1 cellular context compared by ENCODE assay signal in the genomic region with DNA sequence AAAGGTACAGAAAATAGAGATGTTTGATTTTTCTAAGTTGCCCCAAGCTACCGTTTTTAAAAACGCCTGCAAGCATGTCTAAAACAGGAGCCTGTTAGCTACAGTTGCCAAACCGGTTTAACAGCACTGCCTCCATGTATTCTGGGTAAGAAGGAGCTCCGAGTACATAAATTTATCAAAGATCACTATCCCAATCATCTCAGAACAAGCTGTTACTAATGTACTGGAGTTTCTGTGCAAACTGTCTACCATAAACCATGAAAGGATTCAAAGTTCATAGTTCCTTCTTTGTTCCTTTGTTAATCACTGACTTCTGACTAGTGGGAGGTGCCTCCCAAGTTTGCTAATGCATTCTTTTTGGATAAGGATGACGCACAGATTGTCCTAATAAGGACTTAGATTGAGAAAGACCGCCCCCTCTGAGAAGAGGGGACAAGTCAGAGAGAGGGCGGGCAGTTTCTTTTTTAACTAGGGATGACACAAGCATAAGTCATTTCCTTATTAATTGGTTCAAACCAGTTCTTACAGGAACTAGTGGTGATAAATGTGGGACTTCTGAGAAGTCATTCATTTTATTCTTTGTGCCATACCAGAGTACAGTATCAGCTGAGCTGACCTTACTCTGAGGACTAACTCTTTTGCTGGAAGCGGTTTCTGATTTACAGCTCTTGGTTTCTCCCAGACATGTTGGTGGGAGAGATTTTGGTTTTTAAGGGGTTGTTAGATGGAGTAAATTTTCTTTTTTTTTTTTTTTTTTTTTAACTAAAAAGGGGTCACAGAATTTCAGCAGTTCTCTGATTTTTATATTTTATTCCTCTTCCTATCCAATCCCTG.
A peak's percentile ranks its signal among the peaks of the same experiment; 100 is the strongest.
TF ChIP-seq lines count a peak whose summit lies in the region.

No MANE protein-coding gene starts in this region.

TF ChIP-seq in HepG2, 621 proteins besides CTCF, POLR2A, EP300 and RAD21 (continued from another document and continues in another):
- TF ChIP-seq ATF7 (IDR thresholded peaks at IDR 0.05) = peak; percentile 82
- TF ChIP-seq ATF7 (CRISPR knock-in tag; IDR thresholded peaks at IDR 0.05) = peak; percentile 64; the same call in 1 of the 2 replicates
- TF ChIP-seq ZSCAN21 (CRISPR knock-in tag; IDR thresholded peaks at IDR 0.05; ENCODE audit: borderline replicate concordance) = 0 out of 2 replicates have a peak, but pooled peaks have one; percentile 16
- TF ChIP-seq PHF21A (CRISPR knock-in tag; IDR thresholded peaks at IDR 0.05) = peak; percentile 92
- TF ChIP-seq, protein P1, sequence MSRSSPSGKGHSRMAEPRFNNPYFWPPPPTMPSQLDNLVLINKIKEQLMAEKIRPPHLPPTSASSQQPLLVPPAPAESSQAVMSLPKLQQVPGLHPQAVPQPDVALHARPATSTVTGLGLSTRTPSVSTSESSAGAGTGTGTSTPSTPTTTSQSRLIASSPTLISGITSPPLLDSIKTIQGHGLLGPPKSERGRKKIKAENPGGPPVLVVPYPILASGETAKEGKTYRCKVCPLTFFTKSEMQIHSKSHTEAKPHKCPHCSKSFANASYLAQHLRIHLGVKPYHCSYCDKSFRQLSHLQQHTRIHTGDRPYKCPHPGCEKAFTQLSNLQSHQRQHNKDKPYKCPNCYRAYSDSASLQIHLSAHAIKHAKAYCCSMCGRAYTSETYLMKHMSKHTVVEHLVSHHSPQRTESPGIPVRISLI (CRISPR knock-in tag; IDR thresholded peaks at IDR 0.05; ENCODE audit: borderline replicate concordance) = peak; percentile 73; the same call in 1 of the 2 replicates
- TF ChIP-seq ZNF143 (CRISPR knock-in tag; IDR thresholded peaks at IDR 0.05) = peak; percentile 67; the same call in 1 of the 2 replicates
- no peak for TF ChIP-seq ZBTB40 (IDR thresholded peaks at IDR 0.05)
- no peak; the same call in 1 of the 2 replicates for TF ChIP-seq ZBTB40 (CRISPR knock-in tag; IDR thresholded peaks at IDR 0.05)
- peak; percentile 97 for TF ChIP-seq SAP130 (CRISPR knock-in tag; IDR thresholded peaks at IDR 0.05; ENCODE audit: low read depth)
- TF ChIP-seq ZSCAN31 (CRISPR knock-in tag; IDR thresholded peaks at IDR 0.05; ENCODE audit: low read depth) = 0 out of 2 replicates have a peak, but pooled peaks have one; percentile 42
- no peak for TF ChIP-seq ZNF83 (CRISPR knock-in tag; IDR thresholded peaks at IDR 0.05; ENCODE audit: borderline replicate concordance)
- TF ChIP-seq MEF2D (CRISPR knock-in tag; IDR thresholded peaks at IDR 0.05) = peak; percentile 86
- TF ChIP-seq HOXD1 (CRISPR knock-in tag; IDR thresholded peaks at IDR 0.05) = peak; percentile 76
- peak; percentile 84 for TF ChIP-seq TFDP2 (CRISPR knock-in tag; IDR thresholded peaks at IDR 0.05)
- TF ChIP-seq ZNF121 (CRISPR knock-in tag; IDR thresholded peaks at IDR 0.05) = 0 out of 2 replicates have a peak, but pooled peaks have one; percentile 17
- peak; percentile 96; the same call in 1 of the 2 replicates for TF ChIP-seq ZNF792 (CRISPR knock-in tag; IDR thresholded peaks at IDR 0.05)
- 0 out of 2 replicates have a peak, but pooled peaks have one; percentile 73 for TF ChIP-seq ZNF20 (CRISPR knock-in tag; IDR thresholded peaks at IDR 0.05)
- peak; percentile 47 for TF ChIP-seq CBX1 (IDR thresholded peaks at IDR 0.05; ENCODE audit: low read depth)
- peak; percentile 96 for TF ChIP-seq HNF4A (CRISPR knock-in tag; IDR thresholded peaks at IDR 0.05)
- TF ChIP-seq, protein P2, sequence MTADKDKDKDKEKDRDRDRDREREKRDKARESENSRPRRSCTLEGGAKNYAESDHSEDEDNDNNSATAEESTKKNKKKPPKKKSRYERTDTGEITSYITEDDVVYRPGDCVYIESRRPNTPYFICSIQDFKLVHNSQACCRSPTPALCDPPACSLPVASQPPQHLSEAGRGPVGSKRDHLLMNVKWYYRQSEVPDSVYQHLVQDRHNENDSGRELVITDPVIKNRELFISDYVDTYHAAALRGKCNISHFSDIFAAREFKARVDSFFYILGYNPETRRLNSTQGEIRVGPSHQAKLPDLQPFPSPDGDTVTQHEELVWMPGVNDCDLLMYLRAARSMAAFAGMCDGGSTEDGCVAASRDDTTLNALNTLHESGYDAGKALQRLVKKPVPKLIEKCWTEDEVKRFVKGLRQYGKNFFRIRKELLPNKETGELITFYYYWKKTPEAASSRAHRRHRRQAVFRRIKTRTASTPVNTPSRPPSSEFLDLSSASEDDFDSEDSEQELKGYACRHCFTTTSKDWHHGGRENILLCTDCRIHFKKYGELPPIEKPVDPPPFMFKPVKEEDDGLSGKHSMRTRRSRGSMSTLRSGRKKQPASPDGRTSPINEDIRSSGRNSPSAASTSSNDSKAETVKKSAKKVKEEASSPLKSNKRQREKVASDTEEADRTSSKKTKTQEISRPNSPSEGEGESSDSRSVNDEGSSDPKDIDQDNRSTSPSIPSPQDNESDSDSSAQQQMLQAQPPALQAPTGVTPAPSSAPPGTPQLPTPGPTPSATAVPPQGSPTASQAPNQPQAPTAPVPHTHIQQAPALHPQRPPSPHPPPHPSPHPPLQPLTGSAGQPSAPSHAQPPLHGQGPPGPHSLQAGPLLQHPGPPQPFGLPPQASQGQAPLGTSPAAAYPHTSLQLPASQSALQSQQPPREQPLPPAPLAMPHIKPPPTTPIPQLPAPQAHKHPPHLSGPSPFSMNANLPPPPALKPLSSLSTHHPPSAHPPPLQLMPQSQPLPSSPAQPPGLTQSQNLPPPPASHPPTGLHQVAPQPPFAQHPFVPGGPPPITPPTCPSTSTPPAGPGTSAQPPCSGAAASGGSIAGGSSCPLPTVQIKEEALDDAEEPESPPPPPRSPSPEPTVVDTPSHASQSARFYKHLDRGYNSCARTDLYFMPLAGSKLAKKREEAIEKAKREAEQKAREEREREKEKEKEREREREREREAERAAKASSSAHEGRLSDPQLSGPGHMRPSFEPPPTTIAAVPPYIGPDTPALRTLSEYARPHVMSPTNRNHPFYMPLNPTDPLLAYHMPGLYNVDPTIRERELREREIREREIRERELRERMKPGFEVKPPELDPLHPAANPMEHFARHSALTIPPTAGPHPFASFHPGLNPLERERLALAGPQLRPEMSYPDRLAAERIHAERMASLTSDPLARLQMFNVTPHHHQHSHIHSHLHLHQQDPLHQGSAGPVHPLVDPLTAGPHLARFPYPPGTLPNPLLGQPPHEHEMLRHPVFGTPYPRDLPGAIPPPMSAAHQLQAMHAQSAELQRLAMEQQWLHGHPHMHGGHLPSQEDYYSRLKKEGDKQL (CRISPR knock-in tag; IDR thresholded peaks at IDR 0.05; ENCODE audit: low read depth) = peak; percentile 61; the same call in 1 of the 2 replicates
- TF ChIP-seq, protein P3, sequence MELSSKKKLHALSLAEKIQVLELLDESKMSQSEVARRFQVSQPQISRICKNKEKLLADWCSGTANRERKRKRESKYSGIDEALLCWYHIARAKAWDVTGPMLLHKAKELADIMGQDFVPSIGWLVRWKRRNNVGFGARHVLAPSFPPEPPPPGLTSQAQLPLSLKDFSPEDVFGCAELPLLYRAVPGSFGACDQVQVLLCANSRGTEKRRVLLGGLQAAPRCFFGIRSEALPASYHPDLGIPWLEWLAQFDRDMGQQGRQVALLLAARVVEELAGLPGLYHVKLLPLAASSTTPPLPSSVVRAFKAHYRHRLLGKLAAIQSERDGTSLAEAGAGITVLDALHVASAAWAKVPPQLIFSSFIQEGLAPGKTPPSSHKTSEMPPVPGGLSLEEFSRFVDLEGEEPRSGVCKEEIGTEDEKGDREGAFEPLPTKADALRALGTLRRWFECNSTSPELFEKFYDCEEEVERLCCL (CRISPR knock-in tag; IDR thresholded peaks at IDR 0.05; ENCODE audit: borderline replicate concordance) = peak; percentile 57; the same call in 1 of the 2 replicates
- peak; percentile 84 for TF ChIP-seq ZFP1 (CRISPR knock-in tag; IDR thresholded peaks at IDR 0.05)
- TF ChIP-seq RORA (CRISPR knock-in tag; IDR thresholded peaks at IDR 0.05) = peak; percentile 94; the same call in 1 of the 2 replicates
- TF ChIP-seq RXRA (CRISPR knock-in tag; IDR thresholded peaks at IDR 0.05) = no peak; the same call in 1 of the 2 replicates
- TF ChIP-seq MAFK (conservative IDR thresholded peaks at IDR 0.05 in 1 of 2, IDR thresholded peaks at IDR 0.05 in 1 of 2; ENCODE audit: low read length in 2 of 2) = 0 out of 4 replicates have a peak, but pooled peaks have one; percentile 0 to 36
- peak; percentile 87 for TF ChIP-seq CEBPG (CRISPR knock-in tag; IDR thresholded peaks at IDR 0.05)
- TF ChIP-seq JUN (CRISPR knock-in tag; IDR thresholded peaks at IDR 0.05) = peak; percentile 91
- TF ChIP-seq JARID2 (CRISPR knock-in tag; IDR thresholded peaks at IDR 0.05; ENCODE audit: insufficient replicate concordance) = peak; percentile 24
- no peak for TF ChIP-seq MZF1 (CRISPR knock-in tag; IDR thresholded peaks at IDR 0.05; ENCODE audit: borderline replicate concordance)
- TF ChIP-seq SAFB2 (CRISPR knock-in tag; IDR thresholded peaks at IDR 0.05; ENCODE audit: borderline replicate concordance, low read depth) = no peak; the same call in 1 of the 2 replicates
- TF ChIP-seq, protein P4, sequence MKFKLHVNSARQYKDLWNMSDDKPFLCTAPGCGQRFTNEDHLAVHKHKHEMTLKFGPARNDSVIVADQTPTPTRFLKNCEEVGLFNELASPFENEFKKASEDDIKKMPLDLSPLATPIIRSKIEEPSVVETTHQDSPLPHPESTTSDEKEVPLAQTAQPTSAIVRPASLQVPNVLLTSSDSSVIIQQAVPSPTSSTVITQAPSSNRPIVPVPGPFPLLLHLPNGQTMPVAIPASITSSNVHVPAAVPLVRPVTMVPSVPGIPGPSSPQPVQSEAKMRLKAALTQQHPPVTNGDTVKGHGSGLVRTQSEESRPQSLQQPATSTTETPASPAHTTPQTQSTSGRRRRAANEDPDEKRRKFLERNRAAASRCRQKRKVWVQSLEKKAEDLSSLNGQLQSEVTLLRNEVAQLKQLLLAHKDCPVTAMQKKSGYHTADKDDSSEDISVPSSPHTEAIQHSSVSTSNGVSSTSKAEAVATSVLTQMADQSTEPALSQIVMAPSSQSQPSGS (CRISPR knock-in tag; IDR thresholded peaks at IDR 0.05) = peak; percentile 97
- no peak for TF ChIP-seq ZNF205 (CRISPR knock-in tag; IDR thresholded peaks at IDR 0.05)
- 0 out of 2 replicates have a peak, but pooled peaks have one; percentile 23 for TF ChIP-seq ZNF761 (CRISPR knock-in tag; conservative IDR thresholded peaks at IDR 0.05)
- no peak for TF ChIP-seq ZNF138 (CRISPR knock-in tag; IDR thresholded peaks at IDR 0.05; ENCODE audit: low read depth)
